15 cellular contexts compared by ENCODE assay signal in the genomic region with DNA sequence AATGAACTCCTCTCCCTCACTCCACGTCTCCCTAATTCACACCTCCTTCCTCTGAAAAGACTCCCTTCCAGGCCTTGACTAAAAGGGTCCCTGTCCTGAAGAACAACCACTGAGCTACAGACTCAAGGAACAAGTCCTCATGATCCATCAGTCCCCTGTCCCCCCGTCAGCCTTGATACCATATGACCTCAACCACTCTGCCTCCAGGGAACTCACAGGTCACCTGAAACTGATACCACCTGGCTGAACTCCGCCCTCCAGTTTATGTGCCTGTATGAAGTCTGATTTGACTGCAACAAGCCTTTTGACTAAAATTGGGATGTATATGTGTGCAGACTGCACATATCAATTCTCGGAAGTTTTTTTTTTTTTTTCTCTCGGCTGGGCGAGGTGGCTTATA.
DNase-seq lines count a peak whose midpoint lies in the region; ATAC-seq lines count a peak whose summit lies in the region.
"Had no signal": no experiment of that assay in that cellular context is flagged by ENCODE, and none has a peak within 500 bp of the region (broad histone marks: within the 10 kb centered on the region; RNA-seq: fewer than 3 reads in every experiment).

No MANE protein-coding gene starts in this region.

- H3K4me1 Mint-ChIP-seq in immature natural killer cell, result peaks cover 43 to 64% of the 10 kb centered on the region in 2 donors

- DNase-seq in immature natural killer cell, result no peak
- no peak for DNase-seq in NCI-H1694 (lab: John Stamatoyannopoulos, UW)
- no peak for DNase-seq in OCI-M1 (lab: John Stamatoyannopoulos, UW)
- no peak for DNase-seq in left lobe of liver (ENCODE audit: low spot score)
- DNase-seq: activated CD4-positive, alpha-beta T cell treated with anti-CD3 and anti-CD28 coated beads, Interleukin-2, amount 50 U/mL, for 48 hours; C1 segment of cervical spinal cord; mesendoderm; NCI-H1694 treated with DMSO at 0.1 percent for 48 hours; stimulated activated CD4-positive, alpha-beta T cell treated with anti-CD3 and anti-CD28 coated beads, Interleukin-4, amount 100 ng/mL, for 4 hours; T-helper 1 cell had no signal

- no peaks in the 10 kb centered on the region for H3K36me3 Mint-ChIP-seq in immature natural killer cell

- peak overlapping the region in 4 of 5 donors; percentile 13 to 43 (median 19) for H3K4me3 Mint-ChIP-seq in immature natural killer cell

- H3K27ac Mint-ChIP-seq in immature natural killer cell, result peak overlapping the region in 2 of 6 donors; percentile 60 to 65
- H3K27ac Mint-ChIP-seq: progenitor cell of endocrine pancreas had no signal

- peaks cover 0 to 2% (median 0%) of the 10 kb centered on the region in 3 donors for H3K27me3 Mint-ChIP-seq in immature natural killer cell (ENCODE audit: low read depth in 3 of 3)

- ATAC-seq in GM18498 (IDR thresholded peaks at IDR 0.05; ENCODE audit: unreplicated experiment) (peak; percentile 29), GM21576 (IDR thresholded peaks at IDR 0.05; ENCODE audit: unreplicated experiment) (peak; percentile 37), HG03354 (IDR thresholded peaks at IDR 0.05; ENCODE audit: poor library complexity, severe bottlenecking, unreplicated experiment) (peak; percentile 47), HG03045 (IDR thresholded peaks at IDR 0.05; ENCODE audit: unreplicated experiment) (no peak), left lobe of liver (no peak)

- H3K9me3 Mint-ChIP-seq in immature natural killer cell, result no peaks in the 10 kb centered on the region

Comparison
In these comparisons a context has a peak if more than half of its experiments do, and no peak if none do; other contexts are left out.
1. ATAC-seq: peak in GM18498 (single experiment), GM21576 (single experiment) and HG03354 (single experiment); none in HG03045 (single experiment) and left lobe of liver (single experiment).